In the genomic region with DNA sequence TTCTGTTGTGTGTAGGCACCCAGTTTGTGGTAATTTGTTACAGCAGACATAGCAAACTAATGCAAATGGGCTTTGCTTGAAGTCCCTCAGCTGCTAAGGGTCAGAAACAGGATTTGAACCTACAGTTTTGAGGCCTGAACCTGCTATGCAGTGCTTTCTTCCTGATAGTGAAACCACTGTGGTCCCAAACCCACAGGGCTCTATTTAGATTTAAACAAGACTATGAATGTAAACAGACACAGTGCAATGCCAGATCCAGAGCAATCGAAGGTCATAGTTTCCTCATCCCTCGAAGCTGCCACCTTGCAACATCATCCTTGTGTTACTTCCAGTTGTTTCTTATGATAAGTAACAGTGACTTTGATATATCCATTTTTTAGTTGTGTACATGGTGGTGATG, we compare ENCODE assay signal across 24 cellular contexts.
A peak's percentile ranks its signal among the peaks of the same experiment; 100 is the strongest.
DNase-seq lines count a peak whose midpoint lies in the region; ATAC-seq and TF ChIP-seq lines count a peak whose summit lies in the region.
"Had no signal": no experiment of that assay in that cellular context is flagged by ENCODE, and none has a peak within 500 bp of the region (broad histone marks: within the 10 kb centered on the region; RNA-seq: fewer than 3 reads in every experiment).

No MANE protein-coding gene starts in this region.

- peaks cover 5% of the 10 kb centered on the region; the same call in 1 of the 2 replicates for H3K9me3 Mint-ChIP-seq in WTC11
- H3K9me3 Mint-ChIP-seq: activated naive CD4-positive, alpha-beta T cell treated with anti-CD3 and anti-CD28 coated beads for 36 hours; activated T-cell treated with anti-CD3 and anti-CD28 coated beads, Interleukin-2, amount 50 U/mL, for 24 hours had no signal

- H3K27me3 ChIP-seq in testis (no peaks in the 10 kb centered on the region), aorta (ENCODE audit: control insufficient read depth in 1 of 2, insufficient read depth in 2 of 2, low read length in 1 of 2) (peaks cover 0 to 3% of the 10 kb centered on the region in 2 donors)
- H3K27me3 ChIP-seq: upper lobe of right lung had no signal

- 91 to 93% methylated on average over 2 of the region's 2 CpGs for WGBS in testis, 2 donors
- 82 to 89% methylated on average over 2 of the region's 2 CpGs for WGBS in aorta, 2 donors

- no peak overlapping the region for H3K27ac ChIP-seq in testis
- H3K27ac ChIP-seq in aorta (ENCODE audit: low read depth in 1 of 2, low read length in 2 of 2) = no peak overlapping the region
- H3K27ac ChIP-seq: upper lobe of right lung had no signal

- no peaks in the 10 kb centered on the region for H3K9me3 ChIP-seq in testis
- H3K9me3 ChIP-seq in aorta (ENCODE audit: control insufficient read depth, low read length) = no peaks in the 10 kb centered on the region
- H3K9me3 ChIP-seq: upper lobe of right lung had no signal

- H3K36me3 ChIP-seq in testis (ENCODE audit: low read depth, missing control alignments) = no peaks in the 10 kb centered on the region
- no peaks in the 10 kb centered on the region for H3K36me3 ChIP-seq in aorta (ENCODE audit: control insufficient read depth in 1 of 2, insufficient read depth in 2 of 2, low read length in 1 of 2)
- H3K36me3 ChIP-seq: upper lobe of right lung had no signal

- DNase-seq in GM12865 (ENCODE audit: low read depth) (peak; percentile 45), WTC11 (ENCODE audit: low spot score) (no peak), testis (no peak), aorta (no peak), NCI-H82 treated with DMSO at 0.1 percent for 48 hours (lab: John Stamatoyannopoulos, UW; ENCODE audit: unreplicated experiment) (no peak), DMS53 (lab: John Stamatoyannopoulos, UW) (no peak)
- DNase-seq: 8988T; activated naive CD4-positive, alpha-beta T cell treated with anti-CD3 and anti-CD28 coated beads for 36 hours; activated T-cell treated with anti-CD3 and anti-CD28 coated beads, Interleukin-2, amount 50 U/mL, for 24 hours; AML-193; anterior cingulate cortex; COR-L47; effector CD4-positive, alpha-beta T cell; IMR-90; NCI-H1417; NCI-H526; nucleus accumbens; stimulated activated CD4-positive, alpha-beta T cell treated with anti-CD3 and anti-CD28 coated beads, Interleukin-4, amount 100 ng/mL, for 4 hours; T1000; upper lobe of right lung had no signal

- no peak for TF ChIP-seq POLR2A in testis (IDR thresholded peaks at IDR 0.05)

- TF ChIP-seq CTCF in GM12865 (IDR thresholded peaks at IDR 0.05; ENCODE audit: insufficient read depth, low read depth, low read length, missing control alignments) (no peak), WTC11 (IDR thresholded peaks at IDR 0.05) (no peak), testis (IDR thresholded peaks at IDR 0.05) (no peak)

- intact Hi-C loops in testis (cut with DNase I; ENCODE audit: low total_unique reads) (no loop called here), aorta (cut with DNase I) (no loop called here)

- CTCF ChIA-PET in WTC11 (lab: Charles Lee) = interaction anchor here (0.9 kb wide), 1 partner anchor 8 kb away, joined by 3 read pairs; no protein-coding TSS in a partner anchor

- no peaks in the 10 kb centered on the region for H3K4me1 ChIP-seq in testis
- no peaks in the 10 kb centered on the region for H3K4me1 ChIP-seq in aorta (ENCODE audit: control insufficient read depth in 1 of 2, insufficient read depth in 2 of 2, low read length in 2 of 2)
- H3K4me1 ChIP-seq: upper lobe of right lung had no signal

- no peak overlapping the region for H3K27ac Mint-ChIP-seq in WTC11
- H3K27ac Mint-ChIP-seq: activated naive CD4-positive, alpha-beta T cell treated with anti-CD3 and anti-CD28 coated beads for 36 hours; activated T-cell treated with anti-CD3 and anti-CD28 coated beads, Interleukin-2, amount 50 U/mL, for 24 hours had no signal

- H3K4me3 ChIP-seq in GM12865 (ENCODE audit: low read depth, low read length) (no peak overlapping the region), testis (no peak overlapping the region), aorta (ENCODE audit: low read length in 2 of 2) (no peak overlapping the region)
- H3K4me3 ChIP-seq: smooth muscle cell, upper lobe of right lung had no signal

- H3K36me3 Mint-ChIP-seq in WTC11 = no peaks in the 10 kb centered on the region

- no peak overlapping the region for H3K4me3 Mint-ChIP-seq in WTC11
- H3K4me3 Mint-ChIP-seq: activated naive CD4-positive, alpha-beta T cell treated with anti-CD3 and anti-CD28 coated beads for 36 hours; activated T-cell treated with anti-CD3 and anti-CD28 coated beads, Interleukin-2, amount 50 U/mL, for 24 hours had no signal

- no peaks in the 10 kb centered on the region for H3K4me1 Mint-ChIP-seq in WTC11

- POLR2A ChIA-PET in WTC11 (lab: Charles Lee) = no interaction called here

- ATAC-seq in GM21529 (IDR thresholded peaks at IDR 0.05; ENCODE audit: unreplicated experiment) (peak; percentile 56), HG03066 (IDR thresholded peaks at IDR 0.05; ENCODE audit: low read depth, unreplicated experiment) (peak; percentile 61), WTC11 (no peak), aorta (ENCODE audit: low FRiP score) (no peak)
- ATAC-seq: esophagus mucosa, upper lobe of right lung had no signal

- H3K27me3 Mint-ChIP-seq in WTC11 (ENCODE audit: low read depth) = no peaks in the 10 kb centered on the region
- H3K27me3 Mint-ChIP-seq: activated T-cell treated with anti-CD3 and anti-CD28 coated beads, Interleukin-2, amount 50 U/mL, for 24 hours had no signal

TF ChIP-seq in WTC11, 78 proteins besides CTCF, POLR2A, EP300 and RAD21:
- TF ChIP-seq CDX4 (CRISPR knock-in tag; IDR thresholded peaks at IDR 0.05; ENCODE audit: borderline replicate concordance) (no peak), GABPB1 (CRISPR knock-in tag; IDR thresholded peaks at IDR 0.05) (peak; percentile 97), AFF4 (CRISPR knock-in tag; IDR thresholded peaks at IDR 0.05; ENCODE audit: borderline replicate concordance) (no peak), SMAD3 (CRISPR knock-in tag; IDR thresholded peaks at IDR 0.05; ENCODE audit: borderline replicate concordance) (no peak), ESRRA (CRISPR knock-in tag; IDR thresholded peaks at IDR 0.05; ENCODE audit: borderline replicate concordance) (no peak), SOX15 (CRISPR knock-in tag; IDR thresholded peaks at IDR 0.05) (no peak)

Comparison
In these comparisons a context has a peak if more than half of its experiments do, and no peak if none do; other contexts are left out.
1. ATAC-seq: peak in GM21529 (single experiment) and HG03066 (single experiment); none in WTC11 (single experiment) and aorta (single experiment).